In the genomic region with DNA sequence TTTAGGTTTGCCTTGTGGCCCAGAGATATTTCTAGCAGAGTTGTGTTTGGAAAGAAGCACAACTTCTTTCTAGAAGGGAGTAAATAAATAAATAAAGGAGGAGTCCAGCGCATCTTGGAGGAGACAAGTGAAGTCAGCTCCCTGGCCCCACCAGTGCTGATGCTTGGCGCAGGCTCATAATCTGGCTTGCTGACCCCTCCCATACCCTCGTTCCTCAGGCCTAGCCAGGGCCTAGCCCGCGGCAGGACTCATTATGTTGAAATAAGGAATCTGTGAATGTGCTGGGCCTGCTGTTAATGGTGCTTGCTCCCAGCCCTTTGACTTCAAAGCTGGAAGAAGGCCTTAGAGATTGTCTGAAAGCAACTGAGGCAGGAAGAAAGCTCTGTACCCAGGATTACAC, we compare ENCODE assay signal across 9 cellular contexts. TPM values are rescaled to one million over a fixed set of nuclear protein-coding genes. Genes with fewer than 3 reads are reported as not detected.
DNase-seq lines count a peak whose midpoint lies in the region; ATAC-seq and TF ChIP-seq lines count a peak whose summit lies in the region.
"Had no signal": no experiment of that assay in that cellular context is flagged by ENCODE, and none has a peak within 500 bp of the region (broad histone marks: within the 10 kb centered on the region; RNA-seq: fewer than 3 reads in every experiment).

No MANE protein-coding gene starts in this region.

- no peaks in the 10 kb centered on the region for H3K9me3 Mint-ChIP-seq in activated naive CD4-positive, alpha-beta T cell treated with anti-CD3 and anti-CD28 coated beads, Interleukin-2, amount 50 U/mL, for 24 hours

- H3K4me3 Mint-ChIP-seq in activated naive CD4-positive, alpha-beta T cell treated with anti-CD3 and anti-CD28 coated beads, Interleukin-2, amount 50 U/mL, for 24 hours: peak overlapping the region; percentile 15

- H3K27ac ChIP-seq in caudate nucleus (ENCODE audit: low read depth, low read length): peak overlapping the region; percentile 62
- H3K27ac ChIP-seq in lung (ENCODE audit: low read depth in 1 of 2, low read length in 1 of 2): peak overlapping the region; percentile 38 to 97
- H3K27ac ChIP-seq in tibial nerve: peak overlapping the region in 3 of 4 donors; percentile 92 to 96 (median 94)

- TF ChIP-seq EP300 in tibial nerve (IDR thresholded peaks at IDR 0.05): no peak

- H3K27me3 Mint-ChIP-seq in activated naive CD4-positive, alpha-beta T cell treated with anti-CD3 and anti-CD28 coated beads, Interleukin-2, amount 50 U/mL, for 24 hours: no peaks in the 10 kb centered on the region

- TF ChIP-seq CTCF in lung (IDR thresholded peaks at IDR 0.05; ENCODE audit: control extremely low read depth, extremely low read depth) (no peak), tibial nerve (IDR thresholded peaks at IDR 0.05) (no peak)

- H3K27ac Mint-ChIP-seq in activated naive CD4-positive, alpha-beta T cell treated with anti-CD3 and anti-CD28 coated beads, Interleukin-2, amount 50 U/mL, for 24 hours: peak overlapping the region; percentile 47

- no peaks in the 10 kb centered on the region for H3K27me3 ChIP-seq in lung (ENCODE audit: control insufficient read depth, insufficient read depth)
- no peaks in the 10 kb centered on the region for H3K27me3 ChIP-seq in tibial nerve

- H3K4me3 ChIP-seq in lung (no peak overlapping the region), tibial nerve (no peak overlapping the region)

- H3K36me3 ChIP-seq in lung (ENCODE audit: control insufficient read depth in 2 of 2, insufficient read depth in 2 of 2, low read length in 2 of 2) (peaks cover 0 to 3% of the 10 kb centered on the region in 2 donors), tibial nerve (peaks cover 0 to 1% (median 0%) of the 10 kb centered on the region in 3 donors)

- no peaks in the 10 kb centered on the region for H3K9me3 ChIP-seq in lung (ENCODE audit: control insufficient read depth in 2 of 2, insufficient read depth in 1 of 2, low read length in 1 of 2)
- no peaks in the 10 kb centered on the region for H3K9me3 ChIP-seq in tibial nerve

- H3K4me1 Mint-ChIP-seq in activated naive CD4-positive, alpha-beta T cell treated with anti-CD3 and anti-CD28 coated beads, Interleukin-2, amount 50 U/mL, for 24 hours: peaks cover 69% of the 10 kb centered on the region

- peaks cover 0 to 32% of the 10 kb centered on the region in 2 donors for H3K4me1 ChIP-seq in lung (ENCODE audit: control insufficient read depth in 2 of 2, insufficient read depth in 2 of 2, low read length in 2 of 2)
- H3K4me1 ChIP-seq in tibial nerve: peaks cover 0 to 57% (median 19%) of the 10 kb centered on the region in 4 donors

- 41 to 50% methylated on average over 5 of the region's 5 CpGs for WGBS in lung, 2 donors
- 52 to 64% methylated on average over 5 of the region's 5 CpGs for WGBS in tibial nerve, 2 donors

- no peaks in the 10 kb centered on the region for H3K36me3 Mint-ChIP-seq in activated naive CD4-positive, alpha-beta T cell treated with anti-CD3 and anti-CD28 coated beads, Interleukin-2, amount 50 U/mL, for 24 hours

- no peak for ATAC-seq in lung (ENCODE audit: insufficient read depth, low FRiP score)

- DNase-seq in activated naive CD4-positive, alpha-beta T cell (lab: John Stamatoyannopoulos, UW): no peak
- no peak for DNase-seq in caudate nucleus (lab: John Stamatoyannopoulos, UW)
- DNase-seq in lung (ENCODE audit: low spot score): no peak
- no peak for DNase-seq in tibial nerve (ENCODE audit: low spot score in 2 of 2)
- DNase-seq in AG08395 (ENCODE audit: low spot score): no peak
- no peak for DNase-seq in DMS153 treated with DMSO at 0.1 percent for 48 hours (lab: John Stamatoyannopoulos, UW; ENCODE audit: unreplicated experiment)
- no peak for DNase-seq in NCI-H1048 (lab: John Stamatoyannopoulos, UW)
- DNase-seq: activated effector memory CD4-positive, alpha-beta T cell treated with Interleukin-2 at 50 U/mL for 16 hours had no signal

- TF ChIP-seq POLR2A in tibial nerve (IDR thresholded peaks at IDR 0.05): no peak

RNA-seq across cellular contexts. Expression of a gene that starts 3.1 kb away (rescaled TPM):
- 10 to 100 TPM; 19.6 to 45.7 TPM for total RNA-seq in lung
- polyA plus RNA-seq in lung: 10 to 100 TPM; 31.5 to 49.1 TPM
- total RNA-seq in tibial nerve: 10 to 100 TPM in 3 of 4 donors, 1 to 10 TPM in 1; 9.0 to 15.6 (median 11.2) TPM
